Comparison of ENCODE assay signal across 20 cellular contexts in genomic region chr2:168424112-168424951, GRCh38. TPM values are rescaled to one million over a fixed set of nuclear protein-coding genes. Genes with fewer than 3 reads are reported as not detected.
A peak's percentile ranks its signal among the peaks of the same experiment; 100 is the strongest.
DNase-seq lines count a peak whose midpoint lies in the region; ATAC-seq, FAIRE-seq and TF ChIP-seq lines count a peak whose summit lies in the region.
"Had no signal": no experiment of that assay in that cellular context is flagged by ENCODE, and none has a peak within 500 bp of the region (broad histone marks: within the 10 kb centered on the region; RNA-seq: fewer than 3 reads in every experiment).

No MANE protein-coding gene starts in this region.

- peaks cover 4% of the 10 kb centered on the region for H3K4me1 Mint-ChIP-seq in activated T-helper 17 cell treated with anti-CD3 and anti-CD28 coated beads, Interleukin-2, amount 50 U/mL, for 72 hours
- peaks cover 10% of the 10 kb centered on the region for H3K4me1 Mint-ChIP-seq in stimulated activated effector memory CD8-positive, alpha-beta T cell treated with anti-CD3 and anti-CD28 coated beads, Interleukin-12 subunit alpha, Interleukin-12 subunit beta, amount 100 ng/mL, for 72 hours
- H3K4me1 Mint-ChIP-seq: immature natural killer cell had no signal

- no peak overlapping the region for H3K4me3 Mint-ChIP-seq in activated T-helper 17 cell treated with anti-CD3 and anti-CD28 coated beads, Interleukin-2, amount 50 U/mL, for 72 hours
- H3K4me3 Mint-ChIP-seq in stimulated activated effector memory CD8-positive, alpha-beta T cell treated with anti-CD3 and anti-CD28 coated beads, Interleukin-12 subunit alpha, Interleukin-12 subunit beta, amount 100 ng/mL, for 72 hours, result no peak overlapping the region
- H3K4me3 Mint-ChIP-seq: activated CD4-positive, alpha-beta T cell treated with anti-CD3 and anti-CD28 coated beads for 36 hours; activated T-cell treated with anti-CD3 and anti-CD28 coated beads, Interleukin-2, amount 50 U/mL, for 24 hours; immature natural killer cell; nephron had no signal

- H3K4me3 ChIP-seq in fibroblast of villous mesenchyme (ENCODE audit: low read depth, low read length), result no peak overlapping the region
- H3K4me3 ChIP-seq: lung had no signal

- no peak overlapping the region for H3K27ac Mint-ChIP-seq in activated T-helper 17 cell treated with anti-CD3 and anti-CD28 coated beads, Interleukin-2, amount 50 U/mL, for 72 hours
- H3K27ac Mint-ChIP-seq in stimulated activated effector memory CD8-positive, alpha-beta T cell treated with anti-CD3 and anti-CD28 coated beads, Interleukin-12 subunit alpha, Interleukin-12 subunit beta, amount 100 ng/mL, for 72 hours, result no peak overlapping the region
- H3K27ac Mint-ChIP-seq: activated CD4-positive, alpha-beta T cell treated with anti-CD3 and anti-CD28 coated beads for 36 hours; activated T-cell treated with anti-CD3 and anti-CD28 coated beads, Interleukin-2, amount 50 U/mL, for 24 hours; immature natural killer cell; nephron had no signal

- TF ChIP-seq CTCF in fibroblast of villous mesenchyme (IDR thresholded peaks at IDR 0.05; ENCODE audit: insufficient read depth, low read depth, low read length), result no peak

- H3K9me3 Mint-ChIP-seq in activated T-helper 17 cell treated with anti-CD3 and anti-CD28 coated beads, Interleukin-2, amount 50 U/mL, for 72 hours, result no peaks in the 10 kb centered on the region
- peaks cover 2% of the 10 kb centered on the region for H3K9me3 Mint-ChIP-seq in stimulated activated effector memory CD8-positive, alpha-beta T cell treated with anti-CD3 and anti-CD28 coated beads, Interleukin-12 subunit alpha, Interleukin-12 subunit beta, amount 100 ng/mL, for 72 hours
- H3K9me3 Mint-ChIP-seq: immature natural killer cell had no signal

- no peaks in the 10 kb centered on the region for H3K27me3 Mint-ChIP-seq in activated T-helper 17 cell treated with anti-CD3 and anti-CD28 coated beads, Interleukin-2, amount 50 U/mL, for 72 hours
- H3K27me3 Mint-ChIP-seq: activated CD4-positive, alpha-beta T cell treated with anti-CD3 and anti-CD28 coated beads for 36 hours; activated T-cell treated with anti-CD3 and anti-CD28 coated beads, Interleukin-2, amount 50 U/mL, for 24 hours had no signal

- peak; percentile 28 for ATAC-seq in activated T-helper 17 cell treated with anti-CD3 and anti-CD28 coated beads, Interleukin-2, amount 50 U/mL, for 72 hours (replicated peaks)
- no peak for ATAC-seq in HG03460 (IDR thresholded peaks at IDR 0.05; ENCODE audit: unreplicated experiment)
- no peak for ATAC-seq in stimulated activated effector memory CD8-positive, alpha-beta T cell treated with anti-CD3 and anti-CD28 coated beads, Interleukin-12 subunit alpha, Interleukin-12 subunit beta, amount 100 ng/mL, for 72 hours
- ATAC-seq: activated CD4-positive, alpha-beta T cell treated with anti-CD3 and anti-CD28 coated beads for 36 hours had no signal

- no peaks in the 10 kb centered on the region for H3K36me3 Mint-ChIP-seq in activated T-helper 17 cell treated with anti-CD3 and anti-CD28 coated beads, Interleukin-2, amount 50 U/mL, for 72 hours (ENCODE audit: low read depth)
- H3K36me3 Mint-ChIP-seq in stimulated activated effector memory CD8-positive, alpha-beta T cell treated with anti-CD3 and anti-CD28 coated beads, Interleukin-12 subunit alpha, Interleukin-12 subunit beta, amount 100 ng/mL, for 72 hours, result no peaks in the 10 kb centered on the region
- H3K36me3 Mint-ChIP-seq: immature natural killer cell had no signal

- FAIRE-seq in HTR-8/SVneo (lab: Jason Lieb, UNC), result no peak

- peak; percentile 11 for DNase-seq in EH (ENCODE audit: low read depth)
- peak; percentile 8 for DNase-seq in HTR-8/SVneo (ENCODE audit: insufficient read length, low spot score)
- peak; percentile 59 for DNase-seq in fibroblast of villous mesenchyme (ENCODE audit: low read depth)
- no peak for DNase-seq in DMS53 (lab: John Stamatoyannopoulos, UW)
- DNase-seq in stimulated activated effector memory CD8-positive, alpha-beta T cell treated with anti-CD3 and anti-CD28 coated beads, Interleukin-12 subunit alpha, Interleukin-12 subunit beta, amount 100 ng/mL, for 72 hours (ENCODE audit: low spot score in 2 of 2), result no peak
- no peak for DNase-seq in occipital lobe (lab: John Stamatoyannopoulos, UW)
- DNase-seq: activated CD4-positive, alpha-beta T cell treated with anti-CD3 and anti-CD28 coated beads for 36 hours; activated T-cell treated with anti-CD3 and anti-CD28 coated beads, Interleukin-2, amount 50 U/mL, for 24 hours; C1 segment of cervical spinal cord; cerebellar nuclear complex; DMS153; glutamatergic neuron; immature natural killer cell; NCI-H187 treated with DMSO at 0.1 percent for 48 hours; retina; substantia nigra had no signal

RNA-seq across cellular contexts. Expression of gene CERS6, which starts 31.7 kb away (rescaled TPM):
- 10 to 100 TPM in 1 of 2 donors, 1 to 10 TPM in 1; 7.7 to 21.5 TPM for total RNA-seq in activated T-helper 17 cell treated with anti-CD3 and anti-CD28 coated beads, Interleukin-2, amount 50 U/mL, for 72 hours
- total RNA-seq in fibroblast of villous mesenchyme (9.0 and 16.0 TPM in 2 replicates), occipital lobe (146 TPM)

Comparison
In these comparisons a context has a peak if more than half of its experiments do, and no peak if none do; other contexts are left out.
1. DNase-seq: peak in EH (single experiment), HTR-8/SVneo (single experiment) and fibroblast of villous mesenchyme (single experiment); none in DMS53 (single experiment), stimulated activated effector memory CD8-positive, alpha-beta T cell treated with anti-CD3 and anti-CD28 coated beads, Interleukin-12 subunit alpha, Interleukin-12 subunit beta, amount 100 ng/mL, for 72 hours (0 of 2) and occipital lobe (single experiment).